ENCODE assay signal across 8 cellular contexts in genomic region chr7:76582848-76583631, GRCh38. TPM values are rescaled to one million over a fixed set of nuclear protein-coding genes. Genes with fewer than 3 reads are reported as not detected.
DNase-seq lines count a peak whose midpoint lies in the region; TF ChIP-seq lines count a peak whose summit lies in the region.
"Not testable (repeated sequence)": the region's sequence is repeated elsewhere in the genome, so short reads cannot be mapped to it uniquely, and the experiment has no call there.

No MANE protein-coding gene starts in this region.

- TF ChIP-seq CTCF in SK-N-SH (IDR thresholded peaks at IDR 0.05); endodermal cell (conservative IDR thresholded peaks at IDR 0.05); ovary (IDR thresholded peaks at IDR 0.05): not testable (repeated sequence)

- H3K9me2 ChIP-seq in SK-N-SH = not testable (repeated sequence)

- H3K27me3 ChIP-seq in SK-N-SH (ENCODE audit: insufficient read depth); endodermal cell (ENCODE audit: control insufficient read depth, insufficient read depth, low read length, poor library complexity, severe bottlenecking); ovary: not testable (repeated sequence)

- H3K4me1 Mint-ChIP-seq in activated naive CD4-positive, alpha-beta T cell treated with anti-CD3 and anti-CD28 coated beads, Interleukin-2, amount 10 ng/mL, durations not matched to agents 7 days and 5 days = peaks cover 31% of the 10 kb centered on the region
- H3K4me1 Mint-ChIP-seq in endodermal cell = peaks cover 47% of the 10 kb centered on the region

- not testable (repeated sequence) for TF ChIP-seq POLR2A in ovary (IDR thresholded peaks at IDR 0.05)

- H3F3A ChIP-seq in SK-N-SH (replicated peaks; ENCODE audit: insufficient read depth) = peaks cover 40% of the 10 kb centered on the region

- 27% methylated on average over 2 of the region's 2 CpGs for WGBS in SK-N-SH (ENCODE audit: low lambda C conversion rate)
- no CpG with 5 or more reads among the region's 2 CpGs for WGBS in endodermal cell (ENCODE audit: insufficient coverage in 1 of 2, insufficient read length in 1 of 2), 2 experiments
- WGBS in ovary, 3 donors = 5 to 8% (median 6%) methylated on average over 1 to 2 of the region's 2 CpGs

- H4K20me1 ChIP-seq in SK-N-SH (ENCODE audit: insufficient read depth) = not testable (repeated sequence)

- not testable (repeated sequence) for H3K9me3 Mint-ChIP-seq in activated naive CD4-positive, alpha-beta T cell treated with anti-CD3 and anti-CD28 coated beads, Interleukin-2, amount 10 ng/mL, durations not matched to agents 7 days and 5 days; endodermal cell

- H3K79me2 ChIP-seq in SK-N-SH (ENCODE audit: insufficient read depth) = peaks cover 61% of the 10 kb centered on the region

- POLR2A ChIA-PET in SK-N-SH (lab: Yijun Ruan, JAX) = not testable (repeated sequence)

- H3K27me3 Mint-ChIP-seq in activated naive CD4-positive, alpha-beta T cell treated with anti-CD3 and anti-CD28 coated beads, Interleukin-2, amount 10 ng/mL, durations not matched to agents 7 days and 5 days; endodermal cell (ENCODE audit: insufficient read depth): not testable (repeated sequence)

- in situ Hi-C loops in Caki2 (cut with HindIII; ENCODE audit: low pct_unique_long_range_greater_than_20kb, low sequenced_read_pairs) = not testable (repeated sequence)

- H3K27ac Mint-ChIP-seq in activated naive CD4-positive, alpha-beta T cell treated with anti-CD3 and anti-CD28 coated beads, Interleukin-2, amount 10 ng/mL, durations not matched to agents 7 days and 5 days = peak overlapping the region; percentile 76
- H3K27ac Mint-ChIP-seq in endodermal cell = peak overlapping the region; percentile 74

- TF ChIP-seq EP300 in SK-N-SH (IDR thresholded peaks at IDR 0.05; ENCODE audit: borderline replicate concordance in 1 of 2, low read depth in 1 of 2, low read length in 1 of 2) = peak in 1 of 2 experiments; percentile 41; a peak in 2 of 4 replicates
- not testable (repeated sequence) for TF ChIP-seq EP300 in ovary (IDR thresholded peaks at IDR 0.05)

- H3K9ac ChIP-seq in SK-N-SH = peak overlapping the region; percentile 59; the same call in 1 of the 2 replicates
- H3K9ac ChIP-seq in endodermal cell (ENCODE audit: extremely low read depth, low read length, poor library complexity, severe bottlenecking) = not testable (repeated sequence)

- DNase-seq in Caki2 (ENCODE audit: low read depth) (peak; percentile 75), M059J (ENCODE audit: low read depth) (peak; percentile 96), endodermal cell (peak; percentile 47), iris pigment epithelial cell (ENCODE audit: low read depth) (peak; percentile 89), ovary (peak; percentile 71 to 83 (median 77)), superior temporal gyrus (ENCODE audit: extremely low spot score) (peak; percentile 55)
- not testable (repeated sequence) for DNase-seq in SK-N-SH; activated naive CD4-positive, alpha-beta T cell treated with anti-CD3 and anti-CD28 coated beads, Interleukin-2, amount 10 ng/mL, durations not matched to agents 7 days and 5 days

- TF ChIP-seq RAD21 in SK-N-SH (IDR thresholded peaks at IDR 0.05; ENCODE audit: low read length) = not testable (repeated sequence)

- H3K36me3 ChIP-seq in SK-N-SH (replicated peaks in 1 of 2; ENCODE audit: control insufficient read depth in 1 of 2, insufficient read depth in 2 of 2, low read length in 1 of 2); endodermal cell (ENCODE audit: control insufficient read depth, insufficient read depth, low read length); ovary: not testable (repeated sequence)

- H3K4me3 Mint-ChIP-seq in activated naive CD4-positive, alpha-beta T cell treated with anti-CD3 and anti-CD28 coated beads, Interleukin-2, amount 10 ng/mL, durations not matched to agents 7 days and 5 days = peak overlapping the region; percentile 20
- not testable (repeated sequence) for H3K4me3 Mint-ChIP-seq in endodermal cell

- intact Hi-C loops in ovary (cut with DNase I) = not testable (repeated sequence)

- H3K4me2 ChIP-seq in SK-N-SH = peak overlapping the region; percentile 79

- peaks cover 0 to 30% of the 10 kb centered on the region in 2 experiments for H3K4me1 ChIP-seq in SK-N-SH (ENCODE audit: control insufficient read depth in 1 of 2, insufficient read depth in 2 of 2, low read depth in 1 of 2, low read length in 1 of 2)
- not testable (repeated sequence) for H3K4me1 ChIP-seq in endodermal cell (ENCODE audit: control insufficient read depth, insufficient read depth, low read length); ovary (ENCODE audit: insufficient read depth)

- peak overlapping the region in 1 of 2 experiments; percentile 28; a peak in 1 of 4 replicates for H3K4me3 ChIP-seq in SK-N-SH (ENCODE audit: low read depth in 2 of 2, low read length in 1 of 2)
- not testable (repeated sequence) for H3K4me3 ChIP-seq in endodermal cell (ENCODE audit: low read length); ovary

- not testable (repeated sequence) for H3K9me3 ChIP-seq in SK-N-SH; endodermal cell (ENCODE audit: control insufficient read depth, low read length); ovary

- CTCF ChIA-PET in SK-N-SH (lab: Yijun Ruan, JAX); activated naive CD4-positive, alpha-beta T cell treated with anti-CD3 and anti-CD28 coated beads, Interleukin-2, amount 10 ng/mL, durations not matched to agents 7 days and 5 days (lab: Charles Lee): not testable (repeated sequence)

- not testable (repeated sequence) for H3K36me3 Mint-ChIP-seq in activated naive CD4-positive, alpha-beta T cell treated with anti-CD3 and anti-CD28 coated beads, Interleukin-2, amount 10 ng/mL, durations not matched to agents 7 days and 5 days; endodermal cell (ENCODE audit: low read depth)

- H3K27ac ChIP-seq in SK-N-SH (ENCODE audit: low read depth in 2 of 2, low read length in 1 of 2) (peak overlapping the region; percentile 84 to 92; a peak in 3 of 4 replicates), ovary (peak overlapping the region in 1 of 2 donors; percentile 48)
- not testable (repeated sequence) for H3K27ac ChIP-seq in endodermal cell (ENCODE audit: low read depth, low read length)

- not testable (repeated sequence) for H2AFZ ChIP-seq in SK-N-SH (ENCODE audit: low read depth)

TF ChIP-seq in SK-N-SH, 30 proteins besides CTCF, POLR2A, EP300 and RAD21:
- TF ChIP-seq NFIC (IDR thresholded peaks at IDR 0.05; ENCODE audit: borderline replicate concordance) (peak; percentile 91), PBX3 (IDR thresholded peaks at IDR 0.05) (peak; percentile 20; the same call in 1 of the 2 replicates), MAX (IDR thresholded peaks at IDR 0.05; ENCODE audit: low read depth) (0 out of 2 replicates have a peak, but pooled peaks have one; percentile 23), RXRA (IDR thresholded peaks at IDR 0.05; ENCODE audit: borderline replicate concordance, low read depth) (peak; percentile 63; the same call in 1 of the 2 replicates), TCF12 (IDR thresholded peaks at IDR 0.05) (peak; percentile 59), ELF1 (IDR thresholded peaks at IDR 0.05) (peak; percentile 20; the same call in 1 of the 2 replicates), JUND (IDR thresholded peaks at IDR 0.05) (peak; percentile 70), SIN3A (IDR thresholded peaks at IDR 0.05; ENCODE audit: borderline replicate concordance, low read depth, low read length) (0 out of 2 replicates have a peak, but pooled peaks have one; percentile 32), FOSL2 (IDR thresholded peaks at IDR 0.05; ENCODE audit: borderline replicate concordance, low read depth) (peak; percentile 78)

RNA-seq across cellular contexts. Expression of gene SPDYE16, which starts 39.9 kb away (rescaled TPM):
- 2.2 TPM in 1 of 2 replicates, not detected in the other for total RNA-seq in Caki2 (2014; rRNA removed; shearing (Covaris generic); ENCODE audit: low replicate concordance)
- total RNA-seq in M059J (2014; rRNA removed; shearing (Covaris generic)) = 0.17 and 0.22 TPM in 2 replicates
- polyA plus RNA-seq in SK-N-SH (2012; rRNA removed) (0.10 TPM in 1 of 2 replicates, not detected in the other), ovary (under 1 TPM; 0.15 to 0.71 TPM)
- 0.03 and 0.05 TPM in 2 replicates for polyA plus RNA-seq in SK-N-SH (2012; cell fraction: cytosol; rRNA removed)
- polyA plus RNA-seq in SK-N-SH (2012; cell fraction: nucleus; rRNA removed) = 0.20 and 0.39 TPM in 2 replicates
- total RNA-seq in endodermal cell (under 1 TPM in 1 of 2 donors, not detected in 1; 0.37 TPM), ovary (1 to 10 TPM in 2 of 7 donors, under 1 TPM in 5; 0.11 to 1.7 (median 0.62) TPM)
- not detected for polyA plus RNA-seq in endodermal cell (2013, experiment 1 of 2)
- polyA plus RNA-seq in endodermal cell (2013, experiment 2 of 2) = not detected

RNA-seq across cellular contexts. Expression of gene POMZP3, which starts 44.0 kb away (rescaled TPM):
- total RNA-seq in Caki2 (2014; rRNA removed; shearing (Covaris generic); ENCODE audit: low replicate concordance) = not detected in 2 replicates
- 5.7 and 7.3 TPM in 2 replicates for total RNA-seq in M059J (2014; rRNA removed; shearing (Covaris generic))
- polyA plus RNA-seq in SK-N-SH (2012; rRNA removed) (10.3 and 11.7 TPM in 2 replicates), ovary (10 to 100 TPM; 10.2 to 15.3 TPM)
- polyA plus RNA-seq in SK-N-SH (2012; cell fraction: cytosol; rRNA removed) = 9.6 and 9.7 TPM in 2 replicates
- 7.1 and 9.0 TPM in 2 replicates for polyA plus RNA-seq in SK-N-SH (2012; cell fraction: nucleus; rRNA removed)
- total RNA-seq in endodermal cell (10 to 100 TPM in 1 of 2 donors, 1 to 10 TPM in 1; 8.2 to 13.3 TPM), ovary (10 to 100 TPM in 4 of 7 donors, 1 to 10 TPM in 3; 5.2 to 36.2 (median 16.9) TPM)
- 12.5 TPM for polyA plus RNA-seq in endodermal cell (2013, experiment 1 of 2)
- polyA plus RNA-seq in endodermal cell (2013, experiment 2 of 2) = 12.5 TPM
